ENCODE assay signal across 8 cellular contexts in the genomic region with DNA sequence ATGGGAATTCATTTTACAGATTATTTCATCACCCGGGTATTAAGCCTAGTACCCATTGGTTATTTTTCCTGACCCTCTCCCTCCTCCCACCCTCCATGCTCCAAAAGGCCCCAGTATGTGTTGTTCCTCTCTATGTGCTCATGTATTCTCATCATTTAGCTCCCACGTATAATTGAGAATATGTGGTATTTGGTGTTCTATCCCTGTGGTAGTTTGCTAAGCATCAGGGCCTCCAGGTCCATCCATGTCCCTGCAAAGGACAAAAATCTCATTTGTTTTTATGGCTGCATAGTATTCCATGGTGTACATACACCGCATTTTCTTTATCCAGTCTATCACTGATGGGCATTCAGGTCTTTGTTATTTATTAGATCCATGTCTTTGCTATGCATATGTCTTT.
"Had no signal": no experiment of that assay in that cellular context is flagged by ENCODE, and none has a peak within 500 bp of the region (broad histone marks: within the 10 kb centered on the region; RNA-seq: fewer than 3 reads in every experiment).

No MANE protein-coding gene starts in this region.

- ATAC-seq: HepG2 had no signal

- H3K36me3 Mint-ChIP-seq: IgD-negative memory B cell had no signal

- DNase-seq: IMR-90, KBM-7, KG1 had no signal

- H3K27ac Mint-ChIP-seq: IgD-negative memory B cell had no signal

- H3K4me1 Mint-ChIP-seq: IgD-negative memory B cell had no signal

- H3K4me2 ChIP-seq: KMS-11 had no signal

- H3K27me3 Mint-ChIP-seq: IgD-negative memory B cell had no signal

- H3K27ac ChIP-seq: HL-60, KMS-11 had no signal

- H3K9ac ChIP-seq: KMS-11 had no signal

- H3K4me3 Mint-ChIP-seq: IgD-negative memory B cell had no signal

- FAIRE-seq: HepG2, HTR-8/SVneo had no signal
